In genomic region chr12:49461221-49461620, GRCh38 we compare ENCODE assay signal across 18 cellular contexts.
DNase-seq lines count a peak whose midpoint lies in the region; ATAC-seq and TF ChIP-seq lines count a peak whose summit lies in the region.
"Had no signal": no experiment of that assay in that cellular context is flagged by ENCODE, and none has a peak within 500 bp of the region (broad histone marks: within the 10 kb centered on the region; RNA-seq: fewer than 3 reads in every experiment).

No MANE protein-coding gene starts in this region.

- no peaks in the 10 kb centered on the region for H3F3A ChIP-seq in SK-N-SH (replicated peaks; ENCODE audit: insufficient read depth)

- no peak overlapping the region for H3K9ac ChIP-seq in SK-N-SH
- H3K9ac ChIP-seq: BLaER1 treated with 17β-estradiol and CSF1 and Interleukin-3, amounts not matched to agents 10 nM and 100 nM; GM23248 had no signal

- H3K4me1 ChIP-seq in A673 (ENCODE audit: insufficient read depth, low read length, poor library complexity, severe bottlenecking) (no peaks in the 10 kb centered on the region), mucosa of descending colon (ENCODE audit: low read depth) (peaks cover 1% of the 10 kb centered on the region), SK-N-SH (ENCODE audit: control insufficient read depth in 1 of 2, insufficient read depth in 2 of 2, low read depth in 1 of 2, low read length in 1 of 2) (no peaks in the 10 kb centered on the region)
- H3K4me1 ChIP-seq: BLaER1 treated with 17β-estradiol and CSF1 and Interleukin-3, amounts not matched to agents 10 nM and 100 nM had no signal

- TF ChIP-seq EP300 in SK-N-SH (IDR thresholded peaks at IDR 0.05; ENCODE audit: borderline replicate concordance in 1 of 2, low read depth in 1 of 2, low read length in 1 of 2): no peak

- intact Hi-C loops in A673 (cut with micrococcal nuclease; ENCODE audit: unreplicated experiment): no loop called here
- intact Hi-C loops in mucosa of descending colon (cut with DNase I, micrococcal nuclease): no loop called here

- no peak for TF ChIP-seq CTCF in A673 (conservative IDR thresholded peaks at IDR 0.05; ENCODE audit: low read depth, low read length)
- TF ChIP-seq CTCF in LNCaP clone FGC (IDR thresholded peaks at IDR 0.05; ENCODE audit: control insufficient read depth, extremely low read depth, insufficient read depth): no peak
- no peak for TF ChIP-seq CTCF in chondrocyte (IDR thresholded peaks at IDR 0.05)
- TF ChIP-seq CTCF in mucosa of descending colon (IDR thresholded peaks at IDR 0.05): no peak
- TF ChIP-seq CTCF in SK-N-SH (IDR thresholded peaks at IDR 0.05): no peak

- peaks cover 5% of the 10 kb centered on the region for H3K36me3 Mint-ChIP-seq in chondrocyte (ENCODE audit: low read depth)

- DNase-seq in A673 (ENCODE audit: low spot score) (no peak), LNCaP clone FGC (ENCODE audit: low read depth) (peak; percentile 21), chondrocyte (ENCODE audit: low spot score) (no peak), mucosa of descending colon (no peak), SK-N-SH (no peak), superior temporal gyrus (ENCODE audit: extremely low spot score) (no peak)
- DNase-seq in activated CD4-positive, CD25-positive, alpha-beta regulatory T cell (lab: John Stamatoyannopoulos, UW): no peak
- DNase-seq: CD8-positive, alpha-beta memory T cell; GM23248; Karpas-422; MM.1S; NCI-H1105; NCI-H1694 treated with DMSO at 0.1 percent for 48 hours; NCI-H226; NCI-H524 treated with DMSO at 0.1 percent for 48 hours; NK-92 treated with Interleukin-12 subunit alpha and Interleukin-12 subunit beta, amount 100 ng/mL, for 24 hours; SHP77 treated with DMSO at 0.1 percent for 48 hours had no signal

- H3K79me2 ChIP-seq in SK-N-SH (ENCODE audit: insufficient read depth): peaks cover 93% of the 10 kb centered on the region

- H3K4me3 ChIP-seq in A673 (ENCODE audit: low read depth, low read length, poor library complexity, severe bottlenecking) (no peak overlapping the region), LNCaP clone FGC (ENCODE audit: low read depth, low read length) (no peak overlapping the region), mucosa of descending colon (no peak overlapping the region), SK-N-SH (ENCODE audit: low read depth in 2 of 2, low read length in 1 of 2) (no peak overlapping the region)
- H3K4me3 ChIP-seq: BLaER1 treated with 17β-estradiol and CSF1 and Interleukin-3, amounts not matched to agents 10 nM and 100 nM; GM23248 had no signal

- H3K4me1 Mint-ChIP-seq in chondrocyte (ENCODE audit: low read depth): peaks cover 21% of the 10 kb centered on the region
- H3K4me1 Mint-ChIP-seq: CD8-positive, alpha-beta memory T cell had no signal

- ATAC-seq in mucosa of descending colon: peak; percentile 70

- no peaks in the 10 kb centered on the region for H3K9me2 ChIP-seq in SK-N-SH

- POLR2A ChIA-PET in A673 (lab: Charles Lee; ENCODE audit: low non-redundant PET): no interaction called here
- POLR2A ChIA-PET in SK-N-SH (lab: Yijun Ruan, JAX): no interaction called here

- H3K27me3 ChIP-seq in A673 (replicated peaks; ENCODE audit: insufficient read depth, low read depth, low read length, poor library complexity): no peaks in the 10 kb centered on the region
- no peaks in the 10 kb centered on the region for H3K27me3 ChIP-seq in SK-N-SH (ENCODE audit: insufficient read depth)
- H3K27me3 ChIP-seq: BLaER1 treated with 17β-estradiol and CSF1 and Interleukin-3, amounts not matched to agents 10 nM and 100 nM had no signal

- BruUV-seq in A673 (replicated peaks; lab: Mats Ljungman, UMichigan): no TSS peak

- H3K4me2 ChIP-seq in SK-N-SH: no peak overlapping the region
- H3K4me2 ChIP-seq: BLaER1 treated with 17β-estradiol and CSF1 and Interleukin-3, amounts not matched to agents 10 nM and 100 nM had no signal

- no peak overlapping the region for H3K4me3 Mint-ChIP-seq in chondrocyte (ENCODE audit: unreplicated experiment)
- H3K4me3 Mint-ChIP-seq: CD8-positive, alpha-beta memory T cell had no signal

- peak overlapping the region; percentile 13 for H3K27ac Mint-ChIP-seq in chondrocyte (ENCODE audit: unreplicated experiment)
- H3K27ac Mint-ChIP-seq: CD8-positive, alpha-beta memory T cell had no signal

- H3K9me3 Mint-ChIP-seq in chondrocyte (ENCODE audit: low read depth): peaks cover 3% of the 10 kb centered on the region
- H3K9me3 Mint-ChIP-seq: CD8-positive, alpha-beta memory T cell had no signal

- H4K20me1 ChIP-seq in SK-N-SH (ENCODE audit: insufficient read depth): peaks cover 19% of the 10 kb centered on the region

- CTCF ChIA-PET in A673 (lab: Charles Lee) (no interaction called here), SK-N-SH (lab: Yijun Ruan, JAX) (interaction anchor here (0.6 to 2.2 kb wide), 5 partner anchors 12 to 115 kb away, joined by 3 to 7 read pairs (median 5); partner anchors contain the start of gene DNAJC22)

- H3K36me3 ChIP-seq in A673 (ENCODE audit: insufficient read depth, low read length, poor library complexity, severe bottlenecking): no peaks in the 10 kb centered on the region
- H3K36me3 ChIP-seq in mucosa of descending colon (ENCODE audit: low read depth): no peaks in the 10 kb centered on the region
- peaks cover 8 to 44% of the 10 kb centered on the region in 2 experiments for H3K36me3 ChIP-seq in SK-N-SH (replicated peaks in 1 of 2; ENCODE audit: control insufficient read depth in 1 of 2, insufficient read depth in 2 of 2, low read length in 1 of 2)

- H3K9me3 ChIP-seq in A673 (ENCODE audit: low read depth, low read length, poor library complexity, severe bottlenecking): no peaks in the 10 kb centered on the region
- no peaks in the 10 kb centered on the region for H3K9me3 ChIP-seq in mucosa of descending colon
- H3K9me3 ChIP-seq in SK-N-SH: no peaks in the 10 kb centered on the region

- no peak overlapping the region for H2AFZ ChIP-seq in SK-N-SH (ENCODE audit: low read depth)
- H2AFZ ChIP-seq: GM23248 had no signal

- no peak for TF ChIP-seq RAD21 in SK-N-SH (IDR thresholded peaks at IDR 0.05; ENCODE audit: low read length)

- H3K27ac ChIP-seq in A673 (ENCODE audit: low read depth, low read length, poor library complexity, severe bottlenecking) (peak overlapping the region; percentile 7), SK-N-SH (ENCODE audit: low read depth in 2 of 2, low read length in 1 of 2) (0 out of 4 replicates have a peak overlapping the region, but pooled peaks of 1 of the 2 experiments have one; percentile 1)
- H3K27ac ChIP-seq: BLaER1 treated with 17β-estradiol and CSF1 and Interleukin-3, amounts not matched to agents 10 nM and 100 nM; GM23248 had no signal

- 94% methylated on average over 1 of the region's 1 CpG for WGBS in SK-N-SH (ENCODE audit: low lambda C conversion rate)

- H3K27me3 Mint-ChIP-seq in chondrocyte (ENCODE audit: low read depth): no peaks in the 10 kb centered on the region

TF ChIP-seq in SK-N-SH, 30 proteins besides CTCF, POLR2A, EP300 and RAD21 (continues in another document):
- TF ChIP-seq USF1 (IDR thresholded peaks at IDR 0.05; ENCODE audit: borderline replicate concordance, low read depth): no peak
- no peak for TF ChIP-seq ZBTB33 (IDR thresholded peaks at IDR 0.05; ENCODE audit: borderline replicate concordance, low read depth)
- no peak for TF ChIP-seq PBX3 (IDR thresholded peaks at IDR 0.05)
- TF ChIP-seq TEAD4 (IDR thresholded peaks at IDR 0.05; ENCODE audit: borderline replicate concordance, insufficient read depth): no peak
- TF ChIP-seq JUND (IDR thresholded peaks at IDR 0.05): no peak
- TF ChIP-seq GATA2 (CRISPR knock-in tag; IDR thresholded peaks at IDR 0.05): no peak
- no peak for TF ChIP-seq NRF1 (IDR thresholded peaks at IDR 0.05; ENCODE audit: low read depth, low read length)
- TF ChIP-seq NFIC (IDR thresholded peaks at IDR 0.05; ENCODE audit: borderline replicate concordance): no peak
- TF ChIP-seq USF2 (IDR thresholded peaks at IDR 0.05; ENCODE audit: borderline replicate concordance, low read depth, low read length): no peak
- no peak for TF ChIP-seq SMC3 (IDR thresholded peaks at IDR 0.05; ENCODE audit: low read depth, low read length)
- no peak for TF ChIP-seq MXI1 (IDR thresholded peaks at IDR 0.05; ENCODE audit: low read depth, low read length)
